Comparison of ENCODE assay signal across 20 cellular contexts in the genomic region with DNA sequence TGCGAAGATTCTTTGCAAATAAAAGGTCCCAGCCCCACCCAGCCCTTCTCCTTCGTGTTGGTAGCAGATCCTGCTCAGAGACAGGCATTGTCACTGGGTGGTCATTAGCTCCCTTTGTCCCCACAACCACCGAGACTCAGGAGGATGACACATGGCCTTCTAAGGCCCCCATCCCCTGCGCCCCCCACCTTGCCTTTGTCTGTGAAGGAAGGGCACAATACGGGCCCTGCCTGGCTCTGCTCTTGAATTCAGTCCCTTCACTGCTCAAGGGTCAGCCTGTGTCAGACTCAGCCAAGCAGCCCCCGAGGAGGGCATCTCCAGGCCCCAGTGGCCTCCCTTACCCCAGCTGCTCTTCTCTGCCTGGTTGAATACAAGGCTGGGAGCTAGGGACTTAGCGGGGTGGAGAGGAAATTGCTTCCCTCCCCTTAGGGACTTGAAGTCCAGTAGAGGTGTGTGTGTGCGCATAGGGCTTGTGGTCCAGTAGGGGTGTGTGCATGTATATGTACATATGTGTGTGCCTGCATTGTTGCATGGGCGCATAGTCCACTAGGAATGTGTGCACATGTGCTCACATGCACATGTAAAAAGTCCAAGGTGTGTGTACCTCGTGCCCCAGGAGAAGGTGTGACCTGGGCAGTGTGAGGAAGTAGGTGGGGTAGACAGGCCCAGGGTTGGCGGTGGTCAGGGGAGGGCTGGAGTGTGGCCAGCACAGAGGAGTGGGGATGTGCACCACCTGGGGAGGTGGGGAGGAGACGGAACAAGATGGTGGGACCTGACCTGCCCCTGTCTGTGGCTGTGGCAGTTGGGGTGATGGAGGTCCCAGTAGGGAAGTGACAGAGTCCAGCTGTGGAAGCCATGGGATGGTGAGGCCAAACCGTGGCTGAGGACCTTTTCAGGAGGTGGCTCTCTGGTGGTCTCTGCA. TPM values are rescaled to one million over a fixed set of nuclear protein-coding genes. Genes with fewer than 3 reads are reported as not detected.
DNase-seq lines count a peak whose midpoint lies in the region; ATAC-seq and TF ChIP-seq lines count a peak whose summit lies in the region.
"Had no signal": no experiment of that assay in that cellular context is flagged by ENCODE, and none has a peak within 500 bp of the region (broad histone marks: within the 10 kb centered on the region; RNA-seq: fewer than 3 reads in every experiment).

No MANE protein-coding gene starts in this region.

- H3K9me3 Mint-ChIP-seq in central memory CD8-positive, alpha-beta T cell = peaks cover 4% of the 10 kb centered on the region

- no peak overlapping the region for H3K4me3 Mint-ChIP-seq in central memory CD8-positive, alpha-beta T cell
- H3K4me3 Mint-ChIP-seq: dendritic cell treated with granulocyte-macrophage colony-stimulating factor and Interleukin-4, amounts not matched to agents 40 ng/mL and 50 ng/mL, for 4 days had no signal

- H3K4me3 ChIP-seq in left ventricle myocardium inferior (no peak overlapping the region), testis (no peak overlapping the region)
- H3K4me3 ChIP-seq: GM12878, K562, pancreas, transverse colon had no signal

- H3K27me3 ChIP-seq in left ventricle myocardium inferior (ENCODE audit: low read depth) (no peaks in the 10 kb centered on the region), testis (no peaks in the 10 kb centered on the region)
- H3K27me3 ChIP-seq: foreskin keratinocyte, pancreas, transverse colon had no signal

- peaks cover 81% of the 10 kb centered on the region for H3K36me3 ChIP-seq in left ventricle myocardium inferior
- H3K36me3 ChIP-seq in testis (ENCODE audit: low read depth, missing control alignments) = no peaks in the 10 kb centered on the region

- H3K27ac Mint-ChIP-seq in central memory CD8-positive, alpha-beta T cell (ENCODE audit: low read depth) = peak overlapping the region; percentile 13
- H3K27ac Mint-ChIP-seq: dendritic cell treated with granulocyte-macrophage colony-stimulating factor and Interleukin-4, amounts not matched to agents 40 ng/mL and 50 ng/mL, for 4 days had no signal

- H3K27ac ChIP-seq in left ventricle myocardium inferior (replicated peaks) = no peak overlapping the region
- H3K27ac ChIP-seq in testis = no peak overlapping the region
- H3K27ac ChIP-seq: epithelial cell of prostate, foreskin keratinocyte, pancreas, transverse colon had no signal

- intact Hi-C loops in cardiac septum (cut with DNase I) = no loop called here
- intact Hi-C loops in left ventricle myocardium inferior (cut with micrococcal nuclease) = no loop called here
- intact Hi-C loops in testis (cut with DNase I; ENCODE audit: low total_unique reads) = no loop called here

- TF ChIP-seq CTCF in left ventricle myocardium inferior (IDR thresholded peaks at IDR 0.05; ENCODE audit: borderline replicate concordance) (no peak), testis (IDR thresholded peaks at IDR 0.05) (no peak)

- DNase-seq in cardiac septum (ENCODE audit: low spot score) = peak; percentile 68
- DNase-seq in left ventricle myocardium inferior = no peak
- DNase-seq in central memory CD8-positive, alpha-beta T cell (ENCODE audit: low spot score in 2 of 2) = no peak
- DNase-seq in medulla oblongata (ENCODE audit: extremely low spot score) = peak; percentile 24
- peak; percentile 10 for DNase-seq in testis
- no peak for DNase-seq in H4 (ENCODE audit: low spot score)
- DNase-seq in stimulated activated CD4-positive, alpha-beta T cell treated with anti-CD3 and anti-CD28 coated beads, Interleukin-4, amount 100 ng/mL, for 1 hour = no peak
- DNase-seq: foreskin keratinocyte; mammary epithelial cell; NCI-H1436 treated with DMSO at 0.1 percent for 48 hours; NCI-H82; SHP77 treated with DMSO at 0.1 percent for 48 hours; stimulated activated naive CD4-positive, alpha-beta T cell; transverse colon had no signal

- H3K4me1 ChIP-seq in left ventricle myocardium inferior = peaks cover 9% of the 10 kb centered on the region
- H3K4me1 ChIP-seq in testis = no peaks in the 10 kb centered on the region
- H3K4me1 ChIP-seq: foreskin keratinocyte, pancreas, transverse colon had no signal

- H3K9me3 ChIP-seq in left ventricle myocardium inferior (replicated peaks) = peaks cover 17% of the 10 kb centered on the region
- no peaks in the 10 kb centered on the region for H3K9me3 ChIP-seq in testis
- H3K9me3 ChIP-seq: pancreas had no signal

- TF ChIP-seq POLR2A in testis (IDR thresholded peaks at IDR 0.05) = no peak

- WGBS in testis, 2 donors = 89 to 93% methylated on average over 12 to 13 of the region's 13 CpGs

- peaks cover 5% of the 10 kb centered on the region for H3K4me1 Mint-ChIP-seq in central memory CD8-positive, alpha-beta T cell

- H3K36me3 Mint-ChIP-seq in central memory CD8-positive, alpha-beta T cell (ENCODE audit: insufficient read depth) = peaks cover 25% of the 10 kb centered on the region

- H3K27me3 Mint-ChIP-seq in central memory CD8-positive, alpha-beta T cell = no peaks in the 10 kb centered on the region
- H3K27me3 Mint-ChIP-seq: dendritic cell treated with granulocyte-macrophage colony-stimulating factor and Interleukin-4, amounts not matched to agents 40 ng/mL and 50 ng/mL, for 4 days had no signal

- ATAC-seq in central memory CD8-positive, alpha-beta T cell (replicated peaks; ENCODE audit: extremely low read depth, poor library complexity, severe bottlenecking) = no peak
- ATAC-seq in HG03457 (IDR thresholded peaks at IDR 0.05; ENCODE audit: unreplicated experiment) = no peak
- ATAC-seq: foreskin keratinocyte, GM12878, K562, pancreas had no signal

RNA-seq across cellular contexts. Expression of gene PHF2, which starts 59.1 kb away (rescaled TPM):
- 24.5 TPM for total RNA-seq in cardiac septum
- 27.4 TPM for total RNA-seq in left ventricle myocardium inferior
- total RNA-seq in testis = 10 to 100 TPM; 19.6 to 20.6 TPM
- 22.1 TPM for polyA plus RNA-seq in testis (ENCODE audit: insufficient read depth, low read depth, low replicate concordance)
- total RNA-seq in H4 (2014; rRNA removed; shearing (Covaris generic)) = 5.8 and 8.2 TPM in 2 replicates

Comparison
In these comparisons a context has a peak if more than half of its experiments do, and no peak if none do; other contexts are left out.
1. DNase-seq: peak in cardiac septum (single experiment), medulla oblongata (single experiment) and testis (single experiment); none in left ventricle myocardium inferior (single experiment), central memory CD8-positive, alpha-beta T cell (0 of 2), H4 (single experiment) and stimulated activated CD4-positive, alpha-beta T cell treated with anti-CD3 and anti-CD28 coated beads, Interleukin-4, amount 100 ng/mL, for 1 hour (single experiment).